22 cellular contexts compared by ENCODE assay signal in genomic region chr15:39534996-39535395, GRCh38. TPM values are rescaled to one million over a fixed set of nuclear protein-coding genes. Genes with fewer than 3 reads are reported as not detected.
DNase-seq lines count a peak whose midpoint lies in the region; ATAC-seq, FAIRE-seq and TF ChIP-seq lines count a peak whose summit lies in the region.
"Had no signal": no experiment of that assay in that cellular context is flagged by ENCODE, and none has a peak within 500 bp of the region (broad histone marks: within the 10 kb centered on the region; RNA-seq: fewer than 3 reads in every experiment).

No MANE protein-coding gene starts in this region.

- no peaks in the 10 kb centered on the region for H3K9me3 Mint-ChIP-seq in activated naive CD8-positive, alpha-beta T cell treated with anti-CD3 and anti-CD28 coated beads, Interleukin-2, amount 50 U/mL, for 24 hours
- H3K9me3 Mint-ChIP-seq: CD8-positive, alpha-beta T cell; HFFc6 had no signal

- H3K27me3 Mint-ChIP-seq in activated naive CD8-positive, alpha-beta T cell treated with anti-CD3 and anti-CD28 coated beads, Interleukin-2, amount 50 U/mL, for 24 hours, result peaks cover 2% of the 10 kb centered on the region

- H3K36me3 Mint-ChIP-seq in activated naive CD8-positive, alpha-beta T cell treated with anti-CD3 and anti-CD28 coated beads, Interleukin-2, amount 50 U/mL, for 24 hours (ENCODE audit: low read depth), result no peaks in the 10 kb centered on the region
- H3K36me3 Mint-ChIP-seq: CD4-positive, CD25-positive, alpha-beta regulatory T cell; CD8-positive, alpha-beta T cell had no signal

- H3K9me3 ChIP-seq in breast epithelium (no peaks in the 10 kb centered on the region), mammary epithelial cell (replicated peaks; ENCODE audit: insufficient read depth, low read length) (no peaks in the 10 kb centered on the region), prostate gland (no peaks in the 10 kb centered on the region)
- H3K9me3 ChIP-seq: BLaER1, Caco-2, HAP-1 had no signal

- no peak for TF ChIP-seq CTCF in breast epithelium (IDR thresholded peaks at IDR 0.05)
- TF ChIP-seq CTCF in mammary epithelial cell (conservative IDR thresholded peaks at IDR 0.05 in 1 of 2, IDR thresholded peaks at IDR 0.05 in 1 of 2; ENCODE audit: extremely low read depth in 1 of 2, insufficient read depth in 1 of 2, low read depth in 1 of 2, low read length in 2 of 2), result no peak
- no peak for TF ChIP-seq CTCF in bronchial epithelial cell (IDR thresholded peaks at IDR 0.05; ENCODE audit: insufficient read depth, low read length, severe bottlenecking)
- no peak for TF ChIP-seq CTCF in prostate gland (IDR thresholded peaks at IDR 0.05)

- WGBS in mammary epithelial cell (ENCODE audit: low coverage, missing lambda C conversion rate), result 74% methylated on average over 2 of the region's 5 CpGs
- WGBS in prostate gland, result 51% methylated on average over 5 of the region's 5 CpGs

- intact Hi-C loops in breast epithelium (cut with DNase I; ENCODE audit: low total_unique reads) (no loop called here), mammary epithelial cell (cut with micrococcal nuclease) (no loop called here), prostate gland (cut with DNase I) (no loop called here)

- H4K20me1 ChIP-seq in mammary epithelial cell (ENCODE audit: insufficient read depth, low read length), result no peaks in the 10 kb centered on the region
- H4K20me1 ChIP-seq: BLaER1 had no signal

- H3K27ac ChIP-seq in breast epithelium (peak overlapping the region; percentile 64 to 72), mammary epithelial cell (ENCODE audit: insufficient read depth, low read depth, low read length) (no peak overlapping the region), prostate gland (peak overlapping the region; percentile 4 to 50)
- H3K27ac ChIP-seq: 22Rv1, BLaER1, C4-2B had no signal

- CTCF ChIA-PET in mammary epithelial cell (lab: Charles Lee; ENCODE audit: low non-redundant PET), result no interaction called here

- DNase-seq in breast epithelium (ENCODE audit: low spot score in 2 of 2) (no peak), mammary epithelial cell (no peak), bronchial epithelial cell (ENCODE audit: low read depth) (peak; percentile 15), prostate gland (ENCODE audit: low spot score) (peak; percentile 22)
- DNase-seq in activated CD8-positive, alpha-beta memory T cell treated with anti-CD3 and anti-CD28 coated beads for 24 hours, result no peak
- DNase-seq in activated naive CD8-positive, alpha-beta T cell treated with anti-CD3 and anti-CD28 coated beads, Interleukin-2, amount 50 U/mL, for 24 hours, result no peak
- DNase-seq: Caco-2; CD4-positive, CD25-positive, alpha-beta regulatory T cell; CD8-positive, alpha-beta T cell; DMS153; DND-41; GOT3; HFFc6 had no signal

- H3K4me3 Mint-ChIP-seq in activated naive CD8-positive, alpha-beta T cell treated with anti-CD3 and anti-CD28 coated beads, Interleukin-2, amount 50 U/mL, for 24 hours, result no peak overlapping the region
- H3K4me3 Mint-ChIP-seq: B cell; CD4-positive, CD25-positive, alpha-beta regulatory T cell; CD8-positive, alpha-beta T cell; HFFc6 had no signal

- no peaks in the 10 kb centered on the region for H3K4me1 Mint-ChIP-seq in activated naive CD8-positive, alpha-beta T cell treated with anti-CD3 and anti-CD28 coated beads, Interleukin-2, amount 50 U/mL, for 24 hours
- H3K4me1 Mint-ChIP-seq: B cell; CD4-positive, CD25-positive, alpha-beta regulatory T cell had no signal

- BruUV-seq in mammary epithelial cell (replicated peaks; lab: Mats Ljungman, UMichigan), result no TSS peak

- no peak overlapping the region for H3K27ac Mint-ChIP-seq in activated naive CD8-positive, alpha-beta T cell treated with anti-CD3 and anti-CD28 coated beads, Interleukin-2, amount 50 U/mL, for 24 hours
- H3K27ac Mint-ChIP-seq: B cell; CD4-positive, CD25-positive, alpha-beta regulatory T cell; CD8-positive, alpha-beta T cell; HFFc6 had no signal

- no peak for ATAC-seq in activated naive CD8-positive, alpha-beta T cell treated with anti-CD3 and anti-CD28 coated beads, Interleukin-2, amount 50 U/mL, for 24 hours
- ATAC-seq: CD8-positive, alpha-beta T cell had no signal

- in situ Hi-C loops in mammary epithelial cell (cut with MboI; ENCODE audit: low sequenced_read_pairs in 2 of 2), result no loop called here

- H3K79me2 ChIP-seq in mammary epithelial cell (ENCODE audit: insufficient read depth, low read length), result no peaks in the 10 kb centered on the region

- H3K36me3 ChIP-seq in breast epithelium (no peaks in the 10 kb centered on the region), mammary epithelial cell (ENCODE audit: insufficient read depth, low read length) (no peaks in the 10 kb centered on the region), bronchial epithelial cell (ENCODE audit: control insufficient read depth, insufficient read depth, low read length) (no peaks in the 10 kb centered on the region), prostate gland (no peaks in the 10 kb centered on the region)
- H3K36me3 ChIP-seq: BLaER1, HAP-1 had no signal

- FAIRE-seq in bronchial epithelial cell (lab: Jason Lieb, UNC), result no peak
- FAIRE-seq: A204.1, G401.6, GM12892, H54 had no signal

- H3K4me3 ChIP-seq in breast epithelium, result no peak overlapping the region
- H3K4me3 ChIP-seq in mammary epithelial cell (replicated peaks in 1 of 3; ENCODE audit: insufficient read depth in 1 of 3, low read depth in 2 of 3, low read length in 3 of 3), result no peak overlapping the region
- no peak overlapping the region for H3K4me3 ChIP-seq in bronchial epithelial cell (ENCODE audit: low read depth, low read length)
- H3K4me3 ChIP-seq in prostate gland, result no peak overlapping the region
- H3K4me3 ChIP-seq: BLaER1, HAP-1 had no signal

- no peak overlapping the region for H2AFZ ChIP-seq in mammary epithelial cell (ENCODE audit: low read depth, low read length)

- H3K27me3 ChIP-seq in breast epithelium, result no peaks in the 10 kb centered on the region
- H3K27me3 ChIP-seq in mammary epithelial cell (ENCODE audit: insufficient read depth, low read length), result no peaks in the 10 kb centered on the region
- no peaks in the 10 kb centered on the region for H3K27me3 ChIP-seq in bronchial epithelial cell (ENCODE audit: control insufficient read depth, insufficient read depth, low read length)
- H3K27me3 ChIP-seq in prostate gland (replicated peaks; ENCODE audit: insufficient read depth), result no peaks in the 10 kb centered on the region
- H3K27me3 ChIP-seq: BLaER1 had no signal

- H3K4me2 ChIP-seq in mammary epithelial cell (ENCODE audit: insufficient read depth, low read depth, low read length), result no peak overlapping the region
- H3K4me2 ChIP-seq: BLaER1 had no signal

- H3K4me1 ChIP-seq in breast epithelium, result peaks cover 6 to 9% of the 10 kb centered on the region in 2 donors
- no peaks in the 10 kb centered on the region for H3K4me1 ChIP-seq in mammary epithelial cell (ENCODE audit: insufficient read depth, low read length)
- H3K4me1 ChIP-seq in prostate gland (replicated peaks), result peaks cover 17% of the 10 kb centered on the region
- H3K4me1 ChIP-seq: Caco-2, HAP-1 had no signal

- H3K9ac ChIP-seq in mammary epithelial cell (ENCODE audit: insufficient read depth, low read length), result no peak overlapping the region
- H3K9ac ChIP-seq: BLaER1 had no signal

- dilution Hi-C loops in mammary epithelial cell (cut with HindIII; ENCODE audit: low sequenced_read_pairs), result no loop called here

- TF ChIP-seq POLR2A in breast epithelium (IDR thresholded peaks at IDR 0.05) (no peak), prostate gland (IDR thresholded peaks at IDR 0.05) (no peak)

RNA-seq across cellular contexts. Expression of gene THBS1, which starts 45.9 kb away (rescaled TPM):
- total RNA-seq in breast epithelium (100 to 1,000 TPM; 106 to 623 (median 386) TPM), mammary epithelial cell (over 10,000 TPM in 1 of 2 donors, 1,000 to 10,000 TPM in 1; 3,517 to 11,760 TPM), bronchial epithelial cell (37.8 and 162 TPM in 2 replicates), prostate gland (10 to 100 TPM; 50.1 to 95.7 TPM)
- polyA plus RNA-seq in mammary epithelial cell, result 909 TPM
- 7,367 TPM for polyA minus RNA-seq in mammary epithelial cell

Comparison
In these comparisons a context has a peak if more than half of its experiments do, and no peak if none do; other contexts are left out.
1. RNA of gene THBS1, which starts 45.9 kb away (total RNA-seq): 3,517 to 11,760 TPM in mammary epithelial cell; 106 to 623 TPM in breast epithelium, 37.8 to 162 TPM in bronchial epithelial cell and 50.1 to 95.7 TPM in prostate gland; every median in the first group is over 4 times any median in the second.
2. DNase-seq: peak in bronchial epithelial cell (single experiment) and prostate gland (single experiment); none in breast epithelium (0 of 2), mammary epithelial cell (single experiment), activated CD8-positive, alpha-beta memory T cell treated with anti-CD3 and anti-CD28 coated beads for 24 hours (single experiment) and activated naive CD8-positive, alpha-beta T cell treated with anti-CD3 and anti-CD28 coated beads, Interleukin-2, amount 50 U/mL, for 24 hours (single experiment).